In genomic region chr17:76469076-76469990, GRCh38 we compare ENCODE assay signal across 1 cellular context.
A peak's percentile ranks its signal among the peaks of the same experiment; 100 is the strongest.
TF ChIP-seq lines count a peak whose summit lies in the region.

No MANE protein-coding gene starts in this region.

TF ChIP-seq in HepG2, 621 proteins besides CTCF, POLR2A, EP300 and RAD21 (continues in another document):
- TF ChIP-seq ZNF546 (CRISPR knock-in tag; conservative IDR thresholded peaks at IDR 0.05) (no peak; the same call in 1 of the 2 replicates), SAFB2 (CRISPR knock-in tag; IDR thresholded peaks at IDR 0.05; ENCODE audit: borderline replicate concordance, low read depth) (no peak), ZNF570 (CRISPR knock-in tag; IDR thresholded peaks at IDR 0.05; ENCODE audit: borderline replicate concordance) (no peak), SNAI1 (CRISPR knock-in tag; IDR thresholded peaks at IDR 0.05; ENCODE audit: borderline replicate concordance) (no peak), KLF15 (CRISPR knock-in tag; IDR thresholded peaks at IDR 0.05; ENCODE audit: borderline replicate concordance) (no peak), ZNF773 (CRISPR knock-in tag; IDR thresholded peaks at IDR 0.05; ENCODE audit: borderline replicate concordance) (no peak), ZNF891 (CRISPR knock-in tag; IDR thresholded peaks at IDR 0.05) (no peak), ZFP41 (CRISPR knock-in tag; IDR thresholded peaks at IDR 0.05; ENCODE audit: borderline replicate concordance) (no peak), ZNF776 (CRISPR knock-in tag; IDR thresholded peaks at IDR 0.05) (0 out of 2 replicates have a peak, but pooled peaks have one; percentile 33), ZSCAN31 (CRISPR knock-in tag; IDR thresholded peaks at IDR 0.05; ENCODE audit: low read depth) (no peak), SP2 (CRISPR knock-in tag; IDR thresholded peaks at IDR 0.05) (no peak), ETV6 (CRISPR knock-in tag; conservative IDR thresholded peaks at IDR 0.05) (no peak), ZBTB3 (CRISPR knock-in tag; IDR thresholded peaks at IDR 0.05; ENCODE audit: borderline replicate concordance, low read depth) (no peak), ZNF841 (CRISPR knock-in tag; IDR thresholded peaks at IDR 0.05; ENCODE audit: borderline replicate concordance) (no peak), RORA (CRISPR knock-in tag; IDR thresholded peaks at IDR 0.05) (no peak), SIN3B (IDR thresholded peaks at IDR 0.05; ENCODE audit: low read length) (no peak), IKZF5 (CRISPR knock-in tag; IDR thresholded peaks at IDR 0.05) (no peak), NKX3-1 (CRISPR knock-in tag; IDR thresholded peaks at IDR 0.05) (no peak), CENPX (CRISPR knock-in tag; IDR thresholded peaks at IDR 0.05) (no peak), BCL3 (CRISPR knock-in tag; IDR thresholded peaks at IDR 0.05) (0 out of 2 replicates have a peak, but pooled peaks have one; percentile 23), ISL2 (CRISPR knock-in tag; IDR thresholded peaks at IDR 0.05) (no peak), ZNF136 (CRISPR knock-in tag; IDR thresholded peaks at IDR 0.05; ENCODE audit: low read depth) (no peak), ZNF768 (CRISPR knock-in tag; IDR thresholded peaks at IDR 0.05) (0 out of 2 replicates have a peak, but pooled peaks have one; percentile 31), GABPB1 (CRISPR knock-in tag; IDR thresholded peaks at IDR 0.05) (no peak; the same call in 1 of the 2 replicates), TBL1XR1 (IDR thresholded peaks at IDR 0.05; ENCODE audit: borderline replicate concordance, low read length, partially characterized antibody) (no peak), PITX1 (CRISPR knock-in tag; IDR thresholded peaks at IDR 0.05) (no peak), ZNF12 (CRISPR knock-in tag; IDR thresholded peaks at IDR 0.05) (no peak), ADNP (CRISPR knock-in tag; IDR thresholded peaks at IDR 0.05) (no peak), AGO2 (optimal IDR thresholded peaks at IDR 0.05; ENCODE audit: low read depth, low read length) (peak; percentile 60), ASH2L (IDR thresholded peaks at IDR 0.05; ENCODE audit: insufficient read length, low read depth, low read length) (no peak), CEBPB (IDR thresholded peaks at IDR 0.05; ENCODE audit: borderline replicate concordance, low read depth, low read length) (no peak), KAT2B (IDR thresholded peaks at IDR 0.05; ENCODE audit: borderline replicate concordance, low read depth, low read length) (no peak), HOXA3 (CRISPR knock-in tag; IDR thresholded peaks at IDR 0.05) (0 out of 2 replicates have a peak, but pooled peaks have one; percentile 17), JUN (CRISPR knock-in tag; IDR thresholded peaks at IDR 0.05) (no peak), AGO1 (IDR thresholded peaks at IDR 0.05; ENCODE audit: low read depth, low read length, poor library complexity, severe bottlenecking) (peak; percentile 57), ZNF878 (CRISPR knock-in tag; IDR thresholded peaks at IDR 0.05) (no peak), ZNF160 (CRISPR knock-in tag; IDR thresholded peaks at IDR 0.05) (0 out of 2 replicates have a peak, but pooled peaks have one; percentile 52), ZNF282 (IDR thresholded peaks at IDR 0.05; ENCODE audit: partially characterized antibody) (no peak), RBFOX2 (IDR thresholded peaks at IDR 0.05; ENCODE audit: low read depth, low read length) (no peak), ZNF83 (CRISPR knock-in tag; IDR thresholded peaks at IDR 0.05; ENCODE audit: borderline replicate concordance) (no peak), ZBTB40 (IDR thresholded peaks at IDR 0.05) (no peak), ZBTB40 (CRISPR knock-in tag; IDR thresholded peaks at IDR 0.05) (no peak)
- TF ChIP-seq, protein P1, sequence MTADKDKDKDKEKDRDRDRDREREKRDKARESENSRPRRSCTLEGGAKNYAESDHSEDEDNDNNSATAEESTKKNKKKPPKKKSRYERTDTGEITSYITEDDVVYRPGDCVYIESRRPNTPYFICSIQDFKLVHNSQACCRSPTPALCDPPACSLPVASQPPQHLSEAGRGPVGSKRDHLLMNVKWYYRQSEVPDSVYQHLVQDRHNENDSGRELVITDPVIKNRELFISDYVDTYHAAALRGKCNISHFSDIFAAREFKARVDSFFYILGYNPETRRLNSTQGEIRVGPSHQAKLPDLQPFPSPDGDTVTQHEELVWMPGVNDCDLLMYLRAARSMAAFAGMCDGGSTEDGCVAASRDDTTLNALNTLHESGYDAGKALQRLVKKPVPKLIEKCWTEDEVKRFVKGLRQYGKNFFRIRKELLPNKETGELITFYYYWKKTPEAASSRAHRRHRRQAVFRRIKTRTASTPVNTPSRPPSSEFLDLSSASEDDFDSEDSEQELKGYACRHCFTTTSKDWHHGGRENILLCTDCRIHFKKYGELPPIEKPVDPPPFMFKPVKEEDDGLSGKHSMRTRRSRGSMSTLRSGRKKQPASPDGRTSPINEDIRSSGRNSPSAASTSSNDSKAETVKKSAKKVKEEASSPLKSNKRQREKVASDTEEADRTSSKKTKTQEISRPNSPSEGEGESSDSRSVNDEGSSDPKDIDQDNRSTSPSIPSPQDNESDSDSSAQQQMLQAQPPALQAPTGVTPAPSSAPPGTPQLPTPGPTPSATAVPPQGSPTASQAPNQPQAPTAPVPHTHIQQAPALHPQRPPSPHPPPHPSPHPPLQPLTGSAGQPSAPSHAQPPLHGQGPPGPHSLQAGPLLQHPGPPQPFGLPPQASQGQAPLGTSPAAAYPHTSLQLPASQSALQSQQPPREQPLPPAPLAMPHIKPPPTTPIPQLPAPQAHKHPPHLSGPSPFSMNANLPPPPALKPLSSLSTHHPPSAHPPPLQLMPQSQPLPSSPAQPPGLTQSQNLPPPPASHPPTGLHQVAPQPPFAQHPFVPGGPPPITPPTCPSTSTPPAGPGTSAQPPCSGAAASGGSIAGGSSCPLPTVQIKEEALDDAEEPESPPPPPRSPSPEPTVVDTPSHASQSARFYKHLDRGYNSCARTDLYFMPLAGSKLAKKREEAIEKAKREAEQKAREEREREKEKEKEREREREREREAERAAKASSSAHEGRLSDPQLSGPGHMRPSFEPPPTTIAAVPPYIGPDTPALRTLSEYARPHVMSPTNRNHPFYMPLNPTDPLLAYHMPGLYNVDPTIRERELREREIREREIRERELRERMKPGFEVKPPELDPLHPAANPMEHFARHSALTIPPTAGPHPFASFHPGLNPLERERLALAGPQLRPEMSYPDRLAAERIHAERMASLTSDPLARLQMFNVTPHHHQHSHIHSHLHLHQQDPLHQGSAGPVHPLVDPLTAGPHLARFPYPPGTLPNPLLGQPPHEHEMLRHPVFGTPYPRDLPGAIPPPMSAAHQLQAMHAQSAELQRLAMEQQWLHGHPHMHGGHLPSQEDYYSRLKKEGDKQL (CRISPR knock-in tag; IDR thresholded peaks at IDR 0.05; ENCODE audit: low read depth): no peak
- TF ChIP-seq, protein P2, sequence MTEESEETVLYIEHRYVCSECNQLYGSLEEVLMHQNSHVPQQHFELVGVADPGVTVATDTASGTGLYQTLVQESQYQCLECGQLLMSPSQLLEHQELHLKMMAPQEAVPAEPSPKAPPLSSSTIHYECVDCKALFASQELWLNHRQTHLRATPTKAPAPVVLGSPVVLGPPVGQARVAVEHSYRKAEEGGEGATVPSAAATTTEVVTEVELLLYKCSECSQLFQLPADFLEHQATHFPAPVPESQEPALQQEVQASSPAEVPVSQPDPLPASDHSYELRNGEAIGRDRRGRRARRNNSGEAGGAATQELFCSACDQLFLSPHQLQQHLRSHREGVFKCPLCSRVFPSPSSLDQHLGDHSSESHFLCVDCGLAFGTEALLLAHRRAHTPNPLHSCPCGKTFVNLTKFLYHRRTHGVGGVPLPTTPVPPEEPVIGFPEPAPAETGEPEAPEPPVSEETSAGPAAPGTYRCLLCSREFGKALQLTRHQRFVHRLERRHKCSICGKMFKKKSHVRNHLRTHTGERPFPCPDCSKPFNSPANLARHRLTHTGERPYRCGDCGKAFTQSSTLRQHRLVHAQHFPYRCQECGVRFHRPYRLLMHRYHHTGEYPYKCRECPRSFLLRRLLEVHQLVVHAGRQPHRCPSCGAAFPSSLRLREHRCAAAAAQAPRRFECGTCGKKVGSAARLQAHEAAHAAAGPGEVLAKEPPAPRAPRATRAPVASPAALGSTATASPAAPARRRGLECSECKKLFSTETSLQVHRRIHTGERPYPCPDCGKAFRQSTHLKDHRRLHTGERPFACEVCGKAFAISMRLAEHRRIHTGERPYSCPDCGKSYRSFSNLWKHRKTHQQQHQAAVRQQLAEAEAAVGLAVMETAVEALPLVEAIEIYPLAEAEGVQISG (CRISPR knock-in tag; IDR thresholded peaks at IDR 0.05): no peak
- TF ChIP-seq, protein P3, sequence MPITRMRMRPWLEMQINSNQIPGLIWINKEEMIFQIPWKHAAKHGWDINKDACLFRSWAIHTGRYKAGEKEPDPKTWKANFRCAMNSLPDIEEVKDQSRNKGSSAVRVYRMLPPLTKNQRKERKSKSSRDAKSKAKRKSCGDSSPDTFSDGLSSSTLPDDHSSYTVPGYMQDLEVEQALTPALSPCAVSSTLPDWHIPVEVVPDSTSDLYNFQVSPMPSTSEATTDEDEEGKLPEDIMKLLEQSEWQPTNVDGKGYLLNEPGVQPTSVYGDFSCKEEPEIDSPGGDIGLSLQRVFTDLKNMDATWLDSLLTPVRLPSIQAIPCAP (CRISPR knock-in tag; IDR thresholded peaks at IDR 0.05; ENCODE audit: low read depth): no peak
